Comparison of ENCODE assay signal across 30 cellular contexts in genomic region chr3:65844370-65844769, GRCh38.
"Had no signal": no experiment of that assay in that cellular context is flagged by ENCODE, and none has a peak within 500 bp of the region (broad histone marks: within the 10 kb centered on the region; RNA-seq: fewer than 3 reads in every experiment).

No MANE protein-coding gene starts in this region.

- ATAC-seq: activated CD4-positive, alpha-beta T cell treated with anti-CD3 and anti-CD28 coated beads for 36 hours; activated CD8-positive, alpha-beta memory T cell treated with anti-CD3 and anti-CD28 coated beads, Interleukin-2, amount 10 ng/mL, durations not matched to agents 7 days and 5 days; activated CD8-positive, alpha-beta T cell treated with anti-CD3 and anti-CD28 coated beads, Interleukin-2, amount 10 ng/mL, durations not matched to agents 7 days and 5 days; activated naive CD4-positive, alpha-beta T cell treated with anti-CD3 and anti-CD28 coated beads, Interleukin-2, amount 50 U/mL, for 72 hours; effector memory CD8-positive, alpha-beta T cell; foreskin keratinocyte; gastrocnemius medialis had no signal

- H3K4me3 ChIP-seq: esophagus muscularis mucosa, gastrocnemius medialis had no signal

- H3K27me3 ChIP-seq: brain microvascular endothelial cell, esophagus muscularis mucosa, foreskin keratinocyte, gastrocnemius medialis had no signal

- H3K27ac ChIP-seq: brain microvascular endothelial cell, esophagus muscularis mucosa, foreskin keratinocyte, gastrocnemius medialis had no signal

- H3K27me3 Mint-ChIP-seq: activated CD4-positive, alpha-beta memory T cell treated with anti-CD3 and anti-CD28 coated beads for 36 hours; activated CD4-positive, alpha-beta T cell treated with anti-CD3 and anti-CD28 coated beads for 36 hours; activated CD4-positive, alpha-beta T cell treated with anti-CD3 and anti-CD28 coated beads, Interleukin-2, amount 10 ng/mL, durations not matched to agents 24 days and 14 days; activated CD8-positive, alpha-beta memory T cell treated with anti-CD3 and anti-CD28 coated beads, Interleukin-2, amount 10 ng/mL, durations not matched to agents 7 days and 5 days; activated naive CD4-positive, alpha-beta T cell treated with anti-CD3 and anti-CD28 coated beads, Interleukin-2, amount 10 ng/mL, durations not matched to agents 7 days and 5 days; central memory CD8-positive, alpha-beta T cell; effector memory CD8-positive, alpha-beta T cell had no signal

- H3K36me3 Mint-ChIP-seq: activated CD4-positive, alpha-beta memory T cell treated with anti-CD3 and anti-CD28 coated beads for 36 hours; activated CD8-positive, alpha-beta memory T cell treated with anti-CD3 and anti-CD28 coated beads, Interleukin-2, amount 10 ng/mL, durations not matched to agents 7 days and 5 days; activated naive CD4-positive, alpha-beta T cell treated with anti-CD3 and anti-CD28 coated beads, Interleukin-2, amount 10 ng/mL, durations not matched to agents 7 days and 5 days; activated naive CD4-positive, alpha-beta T cell treated with anti-CD3 and anti-CD28 coated beads, Interleukin-2, amount 50 U/mL, for 72 hours had no signal

- H3K4me1 Mint-ChIP-seq: activated CD4-positive, alpha-beta T cell treated with anti-CD3 and anti-CD28 coated beads for 36 hours; activated CD4-positive, alpha-beta T cell treated with anti-CD3 and anti-CD28 coated beads, Interleukin-2, amount 10 ng/mL, durations not matched to agents 24 days and 14 days; activated CD8-positive, alpha-beta memory T cell treated with anti-CD3 and anti-CD28 coated beads, Interleukin-2, amount 10 ng/mL, durations not matched to agents 7 days and 5 days; activated naive CD4-positive, alpha-beta T cell treated with anti-CD3 and anti-CD28 coated beads, Interleukin-2, amount 10 ng/mL, durations not matched to agents 7 days and 5 days; central memory CD8-positive, alpha-beta T cell had no signal

- H3K27ac Mint-ChIP-seq: activated CD4-positive, alpha-beta memory T cell treated with anti-CD3 and anti-CD28 coated beads for 36 hours; activated CD4-positive, alpha-beta T cell treated with anti-CD3 and anti-CD28 coated beads for 36 hours; activated CD4-positive, alpha-beta T cell treated with anti-CD3 and anti-CD28 coated beads, Interleukin-2, amount 10 ng/mL, durations not matched to agents 24 days and 14 days; activated CD8-positive, alpha-beta memory T cell treated with anti-CD3 and anti-CD28 coated beads, Interleukin-2, amount 10 ng/mL, durations not matched to agents 7 days and 5 days; activated CD8-positive, alpha-beta T cell treated with anti-CD3 and anti-CD28 coated beads, Interleukin-2, amount 10 ng/mL, durations not matched to agents 7 days and 5 days; activated naive CD4-positive, alpha-beta T cell treated with anti-CD3 and anti-CD28 coated beads, Interleukin-2, amount 10 ng/mL, durations not matched to agents 7 days and 5 days; activated naive CD4-positive, alpha-beta T cell treated with anti-CD3 and anti-CD28 coated beads, Interleukin-2, amount 50 U/mL, for 72 hours; activated T-helper 1 cell treated with anti-CD3 and anti-CD28 coated beads, Interleukin-12 subunit alpha, Interleukin-12 subunit beta, Interleukin-2, Interleukin-4 antibody, amounts not matched to agents 30 ng/mL and 10 ng/mL and 1 ng/mL, durations not matched to agents 14 hours and 24 hours and 36 hours; activated T-helper 2 cell treated with anti-CD3 and anti-CD28 coated beads, Interferon-gamma antibody, Interleukin-2, Interleukin-4, amounts not matched to agents 10 μg/mL and 5 μg/mL and 100 μg/mL, durations not matched to agents 14 hours and 24 hours and 36 hours; effector memory CD8-positive, alpha-beta T cell had no signal

- H3K9me3 Mint-ChIP-seq: activated CD4-positive, alpha-beta memory T cell treated with anti-CD3 and anti-CD28 coated beads for 36 hours; activated CD4-positive, alpha-beta T cell treated with anti-CD3 and anti-CD28 coated beads, Interleukin-2, amount 10 ng/mL, durations not matched to agents 24 days and 14 days; activated naive CD4-positive, alpha-beta T cell treated with anti-CD3 and anti-CD28 coated beads, Interleukin-2, amount 10 ng/mL, durations not matched to agents 7 days and 5 days; activated naive CD4-positive, alpha-beta T cell treated with anti-CD3 and anti-CD28 coated beads, Interleukin-2, amount 50 U/mL, for 72 hours; activated T-helper 1 cell treated with anti-CD3 and anti-CD28 coated beads, Interleukin-12 subunit alpha, Interleukin-12 subunit beta, Interleukin-2, Interleukin-4 antibody, amounts not matched to agents 30 ng/mL and 10 ng/mL and 1 ng/mL, durations not matched to agents 14 hours and 24 hours and 36 hours; activated T-helper 2 cell treated with anti-CD3 and anti-CD28 coated beads, Interferon-gamma antibody, Interleukin-2, Interleukin-4, amounts not matched to agents 10 μg/mL and 5 μg/mL and 100 μg/mL, durations not matched to agents 14 hours and 24 hours and 36 hours; central memory CD8-positive, alpha-beta T cell; effector memory CD8-positive, alpha-beta T cell had no signal

- H3K4me3 Mint-ChIP-seq: activated CD4-positive, alpha-beta memory T cell treated with anti-CD3 and anti-CD28 coated beads for 36 hours; activated CD4-positive, alpha-beta T cell treated with anti-CD3 and anti-CD28 coated beads for 36 hours; activated CD4-positive, alpha-beta T cell treated with anti-CD3 and anti-CD28 coated beads, Interleukin-2, amount 10 ng/mL, durations not matched to agents 24 days and 14 days; activated CD8-positive, alpha-beta memory T cell treated with anti-CD3 and anti-CD28 coated beads, Interleukin-2, amount 10 ng/mL, durations not matched to agents 7 days and 5 days; activated CD8-positive, alpha-beta T cell treated with anti-CD3 and anti-CD28 coated beads, Interleukin-2, amount 10 ng/mL, durations not matched to agents 7 days and 5 days; activated naive CD4-positive, alpha-beta T cell treated with anti-CD3 and anti-CD28 coated beads, Interleukin-2, amount 10 ng/mL, durations not matched to agents 7 days and 5 days; activated T-helper 1 cell treated with anti-CD3 and anti-CD28 coated beads, Interleukin-12 subunit alpha, Interleukin-12 subunit beta, Interleukin-2, Interleukin-4 antibody, amounts not matched to agents 30 ng/mL and 10 ng/mL and 1 ng/mL, durations not matched to agents 14 hours and 24 hours and 36 hours; central memory CD8-positive, alpha-beta T cell; effector memory CD8-positive, alpha-beta T cell had no signal

- H3K4me1 ChIP-seq: esophagus muscularis mucosa, foreskin keratinocyte, gastrocnemius medialis had no signal

- DNase-seq: activated CD4-positive, alpha-beta memory T cell treated with anti-CD3 and anti-CD28 coated beads for 36 hours; activated CD4-positive, alpha-beta T cell treated with anti-CD3 and anti-CD28 coated beads for 36 hours; activated CD4-positive, alpha-beta T cell treated with anti-CD3 and anti-CD28 coated beads, Interleukin-2, amount 10 ng/mL, durations not matched to agents 24 days and 14 days; activated CD4-positive, CD25-positive, alpha-beta regulatory T cell; activated CD4-positive, CD25-positive, alpha-beta regulatory T cell treated with anti-CD3 and anti-CD28 coated beads, Interleukin-2, amount 50 U/mL, for 72 hours; activated CD8-positive, alpha-beta memory T cell treated with anti-CD3 and anti-CD28 coated beads, Interleukin-2, amount 10 ng/mL, durations not matched to agents 7 days and 5 days; activated CD8-positive, alpha-beta memory T cell treated with anti-CD3 and anti-CD28 coated beads, Interleukin-2, amount 50 U/mL, for 4 hours; activated CD8-positive, alpha-beta T cell treated with anti-CD3 and anti-CD28 coated beads, Interleukin-2, amount 10 ng/mL, durations not matched to agents 7 days and 5 days; activated effector memory CD4-positive, alpha-beta T cell treated with anti-CD3 and anti-CD28 coated beads, Interleukin-2, amount 50 U/mL, for 16 hours; activated naive CD4-positive, alpha-beta T cell; activated naive CD4-positive, alpha-beta T cell treated with anti-CD3 and anti-CD28 coated beads, Interleukin-2, amount 10 ng/mL, durations not matched to agents 7 days and 5 days; activated T-cell treated with anti-CD3 and anti-CD28 coated beads, Interleukin-2, amount 50 U/mL, for 1 hour; activated T-cell treated with anti-CD3 and anti-CD28 coated beads, Interleukin-2, amount 50 U/mL, for 48 hours; amniotic stem cell; anterior cingulate cortex; brain microvascular endothelial cell; cortex of kidney; dermis blood vessel endothelial cell; effector CD4-positive, alpha-beta T cell; effector memory CD8-positive, alpha-beta T cell; erythroblast; foreskin keratinocyte; gastrocnemius medialis; glutamatergic neuron; T-helper 2 cell had no signal

- H3K36me3 ChIP-seq: brain microvascular endothelial cell, esophagus muscularis mucosa, gastrocnemius medialis had no signal

- H3K9me3 ChIP-seq: esophagus muscularis mucosa, gastrocnemius medialis had no signal
